29 cellular contexts compared by ENCODE assay signal in genomic region chr14:32763673-32764072, GRCh38.
"Had no signal": no experiment of that assay in that cellular context is flagged by ENCODE, and none has a peak within 500 bp of the region (broad histone marks: within the 10 kb centered on the region; RNA-seq: fewer than 3 reads in every experiment).

No MANE protein-coding gene starts in this region.

- H3K4me1 ChIP-seq: pancreas, prostate gland, sigmoid colon, tibial nerve, uterus had no signal

- H3K9me3 Mint-ChIP-seq: neural progenitor cell; stimulated activated memory B cell treated with anti-CD40 and anti-IgM and Interleukin-4, amounts not matched to agents 10 μg/mL and 1 μg/mL and 100 μg/mL, for 72 hours; type B pancreatic cell had no signal

- H3K27ac ChIP-seq: left ventricle myocardium inferior, neural progenitor cell, neutrophil, pancreas, prostate gland, sigmoid colon, tibial nerve, uterus had no signal

- H3K27me3 ChIP-seq: neural progenitor cell, neutrophil, pancreas, sigmoid colon, tibial nerve, uterus had no signal

- H3K4me3 ChIP-seq: left ventricle myocardium inferior, lung, neural progenitor cell, pancreas, prostate gland, sigmoid colon, smooth muscle cell, tibial nerve, uterus had no signal

- H3K9me3 ChIP-seq: left ventricle myocardium inferior, neutrophil, pancreas, prostate gland, sigmoid colon, tibial nerve, uterus had no signal

- FAIRE-seq: pancreas had no signal

- H3K36me3 ChIP-seq: left ventricle myocardium inferior, neural progenitor cell, neutrophil, pancreas, prostate gland, sigmoid colon, tibial nerve, uterus had no signal

- H3K4me1 Mint-ChIP-seq: mesothelial cell of epicardium; naive B cell; natural killer cell; nephron progenitor cell; stimulated activated memory B cell treated with anti-CD40 and anti-IgM and Interleukin-4, amounts not matched to agents 10 μg/mL and 1 μg/mL and 100 μg/mL, for 72 hours; stimulated activated naive CD8-positive, alpha-beta T cell treated with anti-CD3 and anti-CD28 coated beads, Interleukin-15, amount 100 ng/mL, for 72 hours had no signal

- H3K4me3 Mint-ChIP-seq: mesothelial cell of epicardium; naive B cell; natural killer cell; nephron progenitor cell; neural progenitor cell; stimulated activated memory B cell treated with anti-CD40 and anti-IgM and Interleukin-4, amounts not matched to agents 10 μg/mL and 1 μg/mL and 100 μg/mL, for 72 hours; stimulated activated naive CD8-positive, alpha-beta T cell treated with anti-CD3 and anti-CD28 coated beads, Interleukin-15, amount 100 ng/mL, for 72 hours; type B pancreatic cell had no signal

- DNase-seq: islet precursor cell; left ventricle myocardium inferior; mesendoderm; naive B cell; natural killer cell; nephron progenitor cell; occipital lobe; pancreas; posterior cingulate gyrus; retina; right cardiac atrium; sigmoid colon; stimulated activated CD4-positive, alpha-beta T cell treated with anti-CD3 and anti-CD28 coated beads, Interleukin-1b, Interleukin-23, amount 100 ng/mL, for 48 hours; stimulated activated CD4-positive, alpha-beta T cell treated with anti-CD3 and anti-CD28 coated beads, Interleukin-2, amount 100 ng/mL, for 48 hours; stimulated activated CD4-positive, alpha-beta T cell treated with anti-CD3 and anti-CD28 coated beads, Interleukin-4, amount 100 ng/mL, for 4 hours; stimulated activated CD8-positive, alpha-beta memory T cell treated with anti-CD3 and anti-CD28 coated beads, Interleukin-4, amount 100 ng/mL, for 48 hours; stimulated activated naive CD4-positive, alpha-beta T cell treated with Interleukin-2 at 50 U/mL for 16 hours; stimulated activated naive CD8-positive, alpha-beta T cell treated with anti-CD3 and anti-CD28 coated beads, Interleukin-15, amount 100 ng/mL, for 72 hours; substantia nigra; uterus had no signal

- H3K4me2 ChIP-seq: neural progenitor cell, smooth muscle cell had no signal

- H3K27ac Mint-ChIP-seq: mesothelial cell of epicardium; naive B cell; natural killer cell; nephron progenitor cell; neural progenitor cell; stimulated activated memory B cell treated with anti-CD40 and anti-IgM and Interleukin-4, amounts not matched to agents 10 μg/mL and 1 μg/mL and 100 μg/mL, for 72 hours; stimulated activated naive CD8-positive, alpha-beta T cell treated with anti-CD3 and anti-CD28 coated beads, Interleukin-15, amount 100 ng/mL, for 72 hours; type B pancreatic cell had no signal

- ATAC-seq: natural killer cell; pancreas; right cardiac atrium; stimulated activated memory B cell treated with anti-CD40 and anti-IgM and Interleukin-4, amounts not matched to agents 10 μg/mL and 1 μg/mL and 100 μg/mL, for 72 hours; stimulated activated naive CD8-positive, alpha-beta T cell treated with anti-CD3 and anti-CD28 coated beads, Interleukin-15, amount 100 ng/mL, for 72 hours had no signal

- H3K36me3 Mint-ChIP-seq: mesothelial cell of epicardium; natural killer cell; neural progenitor cell; stimulated activated memory B cell treated with anti-CD40 and anti-IgM and Interleukin-4, amounts not matched to agents 10 μg/mL and 1 μg/mL and 100 μg/mL, for 72 hours; type B pancreatic cell had no signal

- H3K27me3 Mint-ChIP-seq: naive B cell; stimulated activated memory B cell treated with anti-CD40 and anti-IgM and Interleukin-4, amounts not matched to agents 10 μg/mL and 1 μg/mL and 100 μg/mL, for 72 hours; stimulated activated naive CD8-positive, alpha-beta T cell treated with anti-CD3 and anti-CD28 coated beads, Interleukin-15, amount 100 ng/mL, for 72 hours; type B pancreatic cell had no signal
